30 cellular contexts compared by ENCODE assay signal in the genomic region with DNA sequence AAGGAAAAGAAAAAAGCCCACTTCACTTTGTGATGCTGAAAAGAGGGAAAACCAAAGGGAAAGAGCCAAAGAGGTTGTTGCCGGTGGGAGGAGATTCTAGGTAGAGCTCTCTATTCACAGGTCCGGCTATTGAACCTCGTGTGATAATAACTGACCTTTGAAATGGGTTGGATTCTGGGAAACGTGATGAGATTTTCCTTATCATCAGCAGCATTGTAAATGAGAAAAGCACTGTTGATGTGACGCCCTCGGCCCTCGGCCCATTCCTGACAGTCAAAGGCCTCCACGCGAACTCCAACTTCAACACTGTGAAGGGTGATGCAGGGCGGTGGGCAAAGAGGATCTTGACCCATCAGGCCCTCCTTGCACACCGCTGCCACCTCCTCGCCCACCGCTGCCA. TPM values are rescaled to one million over a fixed set of nuclear protein-coding genes. Genes with fewer than 3 reads are reported as not detected.
DNase-seq lines count a peak whose midpoint lies in the region; ATAC-seq, FAIRE-seq and TF ChIP-seq lines count a peak whose summit lies in the region.
"Had no signal": no experiment of that assay in that cellular context is flagged by ENCODE, and none has a peak within 500 bp of the region (broad histone marks: within the 10 kb centered on the region; RNA-seq: fewer than 3 reads in every experiment).

No MANE protein-coding gene starts in this region.

- intact Hi-C loops in HepG2 (cut with micrococcal nuclease; ENCODE audit: unreplicated experiment) = no loop called here
- intact Hi-C loops in right lobe of liver (cut with DNase I) = no loop called here

- TF ChIP-seq RAD21 in HepG2 (CRISPR knock-in tag; IDR thresholded peaks at IDR 0.05) = no peak

- CTCF ChIA-PET in HepG2 (lab: Yijun Ruan, JAX; ENCODE audit: low intra/inter-chr PET ratio, low total read pairs) = no interaction called here

- H3K27ac ChIP-seq in Peyer's patch (peak overlapping the region in 2 of 4 donors; percentile 15 to 33), HepG2 (ENCODE audit: extremely low read length, insufficient read depth, low read length) (no peak overlapping the region), right lobe of liver (peak overlapping the region; percentile 16 to 95 (median 54))
- H3K27ac ChIP-seq: BLaER1 had no signal

- no peaks in the 10 kb centered on the region for H3K27me3 ChIP-seq in Peyer's patch
- no peaks in the 10 kb centered on the region for H3K27me3 ChIP-seq in HepG2 (ENCODE audit: control insufficient read depth in 1 of 2, insufficient read depth in 2 of 2, low read length in 2 of 2)
- no peaks in the 10 kb centered on the region for H3K27me3 ChIP-seq in right lobe of liver
- H3K27me3 ChIP-seq: BE2C, BLaER1 had no signal

- H3K4me1 ChIP-seq in Peyer's patch = no peaks in the 10 kb centered on the region
- peaks cover 7% of the 10 kb centered on the region for H3K4me1 ChIP-seq in HepG2 (ENCODE audit: insufficient read depth, low read length)
- peaks cover 0 to 29% (median 5%) of the 10 kb centered on the region in 4 donors for H3K4me1 ChIP-seq in right lobe of liver
- H3K4me1 ChIP-seq: BLaER1 had no signal

- H3K9me3 ChIP-seq in Peyer's patch (no peaks in the 10 kb centered on the region), HepG2 (ENCODE audit: low read length) (no peaks in the 10 kb centered on the region), right lobe of liver (no peaks in the 10 kb centered on the region)
- H3K9me3 ChIP-seq: BE2C, BLaER1 had no signal

- no peak overlapping the region for H3K4me2 ChIP-seq in HepG2 (ENCODE audit: low read depth, low read length)
- H3K4me2 ChIP-seq: BLaER1 had no signal

- WGBS in HepG2 (ENCODE audit: low lambda C conversion rate) = 53% methylated on average over 12 of the region's 13 CpGs
- WGBS in right lobe of liver (ENCODE audit: insufficient coverage, low coverage, low lambda C conversion rate, missing lambda C conversion rate) = 38% methylated on average over 6 of the region's 13 CpGs

- in situ Hi-C loops in HepG2 (cut with HindIII; ENCODE audit: extremely low pct_ligation_motif_present, low pct_unique_long_range_greater_than_20kb) = no loop called here

- peak in 2 of 3 donors; percentile 59 to 61 for DNase-seq in Peyer's patch
- no peak for DNase-seq in HepG2 (ENCODE audit: low spot score)
- peak; percentile 59 to 82 (median 59) for DNase-seq in right lobe of liver
- no peak for DNase-seq in glomerular visceral epithelial cell (ENCODE audit: extremely low spot score)
- DNase-seq in GDM1 (lab: John Stamatoyannopoulos, UW) = no peak
- DNase-seq in central memory CD4-positive, alpha-beta T cell = no peak
- no peak for DNase-seq in GM12892 (ENCODE audit: insufficient read length)
- DNase-seq: 8988T; ACHN; BE2C; C1 segment of cervical spinal cord; CD4-positive, alpha-beta memory T cell; CD4-positive, CD25-positive, alpha-beta regulatory T cell; CD8-positive, alpha-beta memory T cell; COR-L47; DMS 273 treated with DMSO at 0.1 percent for 48 hours; DMS153; DMS53; DMS79; DND-41; EL; GF-D8 had no signal

- H2AFZ ChIP-seq in HepG2 (ENCODE audit: low read length) = no peak overlapping the region

- TF ChIP-seq EP300 in HepG2 (IDR thresholded peaks at IDR 0.05; ENCODE audit: low read depth in 2 of 2, low read length in 2 of 2) (no peak), HepG2 (CRISPR knock-in tag; IDR thresholded peaks at IDR 0.05; ENCODE audit: borderline replicate concordance) (no peak)

- no peaks in the 10 kb centered on the region for H3K79me2 ChIP-seq in HepG2 (ENCODE audit: insufficient read depth, low read length)

- H3K9ac ChIP-seq in HepG2 (ENCODE audit: insufficient read depth, low read depth, low read length) = no peak overlapping the region
- H3K9ac ChIP-seq: BLaER1 had no signal

- no peak for FAIRE-seq in HepG2 (lab: Jason Lieb, UNC)
- FAIRE-seq in GM12892 (lab: Jason Lieb, UNC) = no peak
- FAIRE-seq: A204.1, GM12891, GM18507 had no signal

- TF ChIP-seq POLR2A in Peyer's patch (IDR thresholded peaks at IDR 0.05) (no peak), HepG2 (IDR thresholded peaks at IDR 0.05; ENCODE audit: insufficient read depth in 1 of 2, low read depth in 2 of 2, low read length in 2 of 2) (no peak), right lobe of liver (IDR thresholded peaks at IDR 0.05) (no peak), GM12892 (IDR thresholded peaks at IDR 0.05; ENCODE audit: low read depth, low read length) (no peak)

- H4K20me1 ChIP-seq in HepG2 (ENCODE audit: insufficient read depth, low read length) = no peaks in the 10 kb centered on the region
- H4K20me1 ChIP-seq: BLaER1 had no signal

- no TSS peak for BruUV-seq in HepG2 (replicated peaks; lab: Mats Ljungman, UMichigan)

- TF ChIP-seq CTCF in Peyer's patch (IDR thresholded peaks at IDR 0.05) (no peak), HepG2 (CRISPR knock-in tag; IDR thresholded peaks at IDR 0.05) (no peak), right lobe of liver (IDR thresholded peaks at IDR 0.05) (no peak)

- POLR2A ChIA-PET in HepG2 (lab: Yijun Ruan, JAX) = no interaction called here

- H3K4me3 ChIP-seq in Peyer's patch (no peak overlapping the region), HepG2 (replicated peaks in 1 of 3; ENCODE audit: insufficient read depth in 1 of 3, low read depth in 2 of 3, low read length in 3 of 3) (no peak overlapping the region), right lobe of liver (peak overlapping the region in 1 of 3 donors; percentile 9)
- H3K4me3 ChIP-seq: BLaER1 had no signal

- ATAC-seq in HepG2 (no peak), right lobe of liver (peak; percentile 83 to 85 (median 84))

- no peaks in the 10 kb centered on the region for H3K36me3 ChIP-seq in Peyer's patch
- no peaks in the 10 kb centered on the region for H3K36me3 ChIP-seq in HepG2 (replicated peaks in 1 of 2; ENCODE audit: control insufficient read depth in 1 of 2, insufficient read depth in 2 of 2, low read length in 2 of 2)
- peaks cover 0 to 11% (median 2%) of the 10 kb centered on the region in 4 donors for H3K36me3 ChIP-seq in right lobe of liver
- H3K36me3 ChIP-seq: BE2C, BLaER1 had no signal

TF ChIP-seq in HepG2, 621 proteins besides CTCF, POLR2A, EP300 and RAD21 (continues in another document):
- TF ChIP-seq ZNF629 (CRISPR knock-in tag; conservative IDR thresholded peaks at IDR 0.05) = 0 out of 2 replicates have a peak, but pooled peaks have one; percentile 13

RNA-seq across cellular contexts. Expression of a gene that starts 43.3 kb away (rescaled TPM):
- 10 to 100 TPM; 24.5 to 32.6 (median 26.8) TPM for total RNA-seq in Peyer's patch
- 52.5 and 70.7 TPM in 2 replicates for total RNA-seq in HepG2 (2016; rRNA removed; fragmentation: Illumina TruSeq; extraction: Trizol)
- 25.2 and 26.8 TPM in 2 replicates for total RNA-seq in HepG2 (2016; cell fraction: cytosol; rRNA removed; fragmentation: Illumina TruSeq; extraction: Trizol; ENCODE audit: low read depth)
- 52.8 and 69.9 TPM in 2 replicates for total RNA-seq in HepG2 (2016; cell fraction: insoluble cytoplasmic fraction; rRNA removed; fragmentation: Illumina TruSeq; extraction: Trizol)
- 46.9 and 48.3 TPM in 2 replicates for total RNA-seq in HepG2 (2016; cell fraction: membrane; rRNA removed; fragmentation: Illumina TruSeq; extraction: Trizol)
- 26.3 and 28.6 TPM in 2 replicates for total RNA-seq in HepG2 (2016; cell fraction: nucleus; rRNA removed; fragmentation: Illumina TruSeq; extraction: Trizol)
- 20.1 and 28.7 TPM in 2 replicates for polyA plus RNA-seq in HepG2 (2011; rRNA removed)
- 10.2 and 15.7 TPM in 2 replicates for polyA plus RNA-seq in HepG2 (2011; cell fraction: cytosol; rRNA removed)
- 7.6 and 12.3 TPM in 2 replicates for polyA plus RNA-seq in HepG2 (2011; cell fraction: nucleus; rRNA removed)
- polyA plus RNA-seq in HepG2 (2012) = 29.6 and 38.6 TPM in 2 replicates
- polyA plus RNA-seq in HepG2 (2016; cell fraction: cytosol; fragmentation: Illumina TruSeq; extraction: Trizol; ENCODE audit: low read depth) = 26.9 and 35.4 TPM in 2 replicates
- polyA plus RNA-seq in HepG2 (2016; cell fraction: insoluble cytoplasmic fraction; fragmentation: Illumina TruSeq; extraction: Trizol; ENCODE audit: low read depth) = 89.5 and 100 TPM in 2 replicates
- 41.3 and 43.4 TPM in 2 replicates for polyA plus RNA-seq in HepG2 (2016; cell fraction: membrane; fragmentation: Illumina TruSeq; extraction: Trizol; ENCODE audit: low read depth)
- polyA plus RNA-seq in HepG2 (2016; cell fraction: nucleus; fragmentation: Illumina TruSeq; extraction: Trizol; ENCODE audit: insufficient read depth, low read depth) = 57.8 and 58.2 TPM in 2 replicates
- polyA minus RNA-seq in HepG2 (2011; rRNA and poly(A)+ RNA removed; ENCODE audit: low replicate concordance) = 3.6 and 4.8 TPM in 2 replicates
- 9.1 and 10.1 TPM in 2 replicates for polyA minus RNA-seq in HepG2 (2011; cell fraction: cytosol; rRNA and poly(A)+ RNA removed)
- polyA minus RNA-seq in HepG2 (2011; cell fraction: nucleus; rRNA and poly(A)+ RNA removed) = 15.5 and 19.0 TPM in 2 replicates
- total RNA-seq in right lobe of liver = 10 to 100 TPM; 14.9 to 19.1 (median 17.2) TPM
- polyA plus RNA-seq in GM12892 (2012; ENCODE audit: missing spikeins) = 45.9 TPM

RNA-seq across cellular contexts. Expression of a gene that starts 49.2 kb away (rescaled TPM):
- total RNA-seq in Peyer's patch (1 to 10 TPM in 2 of 4 donors, not detected in 2; 3.7 to 6.5 TPM), HepG2 (2016; rRNA removed; fragmentation: Illumina TruSeq; extraction: Trizol) (not detected in 2 replicates), right lobe of liver (100 to 1,000 TPM in 2 of 6 experiments, 10 to 100 TPM in 4; 50.5 to 115 (median 67.5) TPM)
- not detected in 2 replicates for total RNA-seq in HepG2 (2016; cell fraction: cytosol; rRNA removed; fragmentation: Illumina TruSeq; extraction: Trizol; ENCODE audit: low read depth)
- total RNA-seq in HepG2 (2016; cell fraction: insoluble cytoplasmic fraction; rRNA removed; fragmentation: Illumina TruSeq; extraction: Trizol) = not detected in 2 replicates
- total RNA-seq in HepG2 (2016; cell fraction: membrane; rRNA removed; fragmentation: Illumina TruSeq; extraction: Trizol) = not detected in 2 replicates
- not detected in 2 replicates for total RNA-seq in HepG2 (2016; cell fraction: nucleus; rRNA removed; fragmentation: Illumina TruSeq; extraction: Trizol)
- not detected in 2 replicates for polyA plus RNA-seq in HepG2 (2011; rRNA removed)
- polyA plus RNA-seq in HepG2 (2011; cell fraction: cytosol; rRNA removed) = not detected in 2 replicates
- 0.05 TPM in 1 of 2 replicates, not detected in the other for polyA plus RNA-seq in HepG2 (2011; cell fraction: nucleus; rRNA removed)
- polyA plus RNA-seq in HepG2 (2012) = 0.09 TPM in 1 of 2 replicates, not detected in the other
- not detected in 2 replicates for polyA plus RNA-seq in HepG2 (2016; cell fraction: cytosol; fragmentation: Illumina TruSeq; extraction: Trizol; ENCODE audit: low read depth)
- not detected in 2 replicates for polyA plus RNA-seq in HepG2 (2016; cell fraction: insoluble cytoplasmic fraction; fragmentation: Illumina TruSeq; extraction: Trizol; ENCODE audit: low read depth)
- polyA plus RNA-seq in HepG2 (2016; cell fraction: membrane; fragmentation: Illumina TruSeq; extraction: Trizol; ENCODE audit: low read depth) = not detected in 2 replicates
- 0.29 TPM in 1 of 2 replicates, not detected in the other for polyA plus RNA-seq in HepG2 (2016; cell fraction: nucleus; fragmentation: Illumina TruSeq; extraction: Trizol; ENCODE audit: insufficient read depth, low read depth)
- polyA minus RNA-seq in HepG2 (2011; rRNA and poly(A)+ RNA removed; ENCODE audit: low replicate concordance) = not detected in 2 replicates
- not detected in 2 replicates for polyA minus RNA-seq in HepG2 (2011; cell fraction: cytosol; rRNA and poly(A)+ RNA removed)
- not detected in 2 replicates for polyA minus RNA-seq in HepG2 (2011; cell fraction: nucleus; rRNA and poly(A)+ RNA removed)
- polyA plus RNA-seq in GM12892 (2012; ENCODE audit: missing spikeins) = not detected
- total RNA-seq: A673; CD4-positive, CD25-positive, alpha-beta regulatory T cell; CD8-positive, alpha-beta memory T cell; Daoy; G401 had no signal
- polyA plus RNA-seq: CD14-positive monocyte; CD4-positive, alpha-beta memory T cell; CD4-positive, CD25-positive, alpha-beta regulatory T cell; CD8-positive, alpha-beta memory T cell had no signal

Comparison
In these comparisons a context has a peak if more than half of its experiments do, and no peak if none do; other contexts are left out.
1. DNase-seq: peak in Peyer's patch (2 of 3) and right lobe of liver (3 of 3); none in HepG2 (single experiment), glomerular visceral epithelial cell (single experiment), GDM1 (single experiment), central memory CD4-positive, alpha-beta T cell (single experiment) and GM12892 (single experiment).
2. RNA of a gene that starts 49.2 kb away (total RNA-seq): 50.5 to 115 TPM in right lobe of liver; 3.7 to 6.5 TPM in Peyer's patch and not detected in HepG2; every median in the first group is over 4 times any median in the second.